Comparison of ENCODE assay signal across 1 cellular context in genomic region chr11:65947603-65948125, GRCh38.
TF ChIP-seq lines count a peak whose summit lies in the region.

No MANE protein-coding gene starts in this region.

TF ChIP-seq in A549, 52 proteins besides CTCF, POLR2A, EP300 and RAD21:
- no peak for TF ChIP-seq HOXA7 (CRISPR knock-in tag; IDR thresholded peaks at IDR 0.05)
- TF ChIP-seq ZSCAN20 (CRISPR knock-in tag; IDR thresholded peaks at IDR 0.05) = no peak
- TF ChIP-seq RCOR1 (IDR thresholded peaks at IDR 0.05; ENCODE audit: low read depth, low read length) = no peak
- no peak for TF ChIP-seq CHD2 (IDR thresholded peaks at IDR 0.05; ENCODE audit: low read length, partially characterized antibody)
- TF ChIP-seq ESRRA (IDR thresholded peaks at IDR 0.05; ENCODE audit: borderline replicate concordance, low read length) = no peak
- no peak for TF ChIP-seq EHF (CRISPR knock-in tag; IDR thresholded peaks at IDR 0.05)
